In the genomic region with DNA sequence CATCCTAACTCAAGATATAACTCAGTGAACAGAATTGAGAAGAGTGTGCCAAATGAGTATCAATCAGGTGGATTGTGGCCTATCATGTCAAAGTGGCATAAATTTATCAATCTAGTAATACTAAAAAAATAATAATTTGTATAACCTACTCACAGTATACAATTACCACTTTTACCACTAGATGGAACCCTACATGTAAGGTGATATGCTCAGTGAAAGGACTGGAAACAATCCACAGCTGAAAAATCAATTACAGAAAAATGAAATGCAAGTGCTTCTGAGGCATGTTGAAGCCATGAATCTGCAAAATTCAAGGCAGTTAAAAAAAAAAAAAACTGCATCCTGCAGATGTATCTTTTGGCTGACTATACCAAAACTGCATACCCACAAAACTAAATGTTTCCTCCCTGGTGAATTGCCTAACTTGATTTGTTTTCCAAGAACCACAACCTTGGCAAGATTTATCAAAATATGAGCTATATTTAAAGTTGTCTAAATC, we compare ENCODE assay signal across 8 cellular contexts.
DNase-seq lines count a peak whose midpoint lies in the region; ATAC-seq and TF ChIP-seq lines count a peak whose summit lies in the region.

No MANE protein-coding gene starts in this region.

- peak; percentile 48 for ATAC-seq in GM21619 (IDR thresholded peaks at IDR 0.05; ENCODE audit: unreplicated experiment)
- no peak for ATAC-seq in GM19035 (IDR thresholded peaks at IDR 0.05; ENCODE audit: unreplicated experiment)
- no peak for ATAC-seq in HG03196 (IDR thresholded peaks at IDR 0.05; ENCODE audit: unreplicated experiment)

- DNase-seq in AG10803 (ENCODE audit: low read depth) (peak; percentile 99), NCI-H2227 (lab: John Stamatoyannopoulos, UW; ENCODE audit: unreplicated experiment) (peak; percentile 56), amniotic stem cell (lab: John Stamatoyannopoulos, UW) (peak; percentile 80), hepatic stellate cell (ENCODE audit: low spot score) (peak; percentile 57), smooth muscle cell of the brain vasculature (ENCODE audit: low read depth, low spot score) (peak; percentile 71)

- H3K4me3 ChIP-seq in AG10803 (ENCODE audit: low read length) = no peak overlapping the region

- TF ChIP-seq CTCF in AG10803 (conservative IDR thresholded peaks at IDR 0.05; ENCODE audit: low read length) = peak; percentile 76
